14 cellular contexts compared by ENCODE assay signal in genomic region chr7:114988755-114989154, GRCh38.
DNase-seq lines count a peak whose midpoint lies in the region; ATAC-seq and TF ChIP-seq lines count a peak whose summit lies in the region.
"Had no signal": no experiment of that assay in that cellular context is flagged by ENCODE, and none has a peak within 500 bp of the region (broad histone marks: within the 10 kb centered on the region; RNA-seq: fewer than 3 reads in every experiment).

No MANE protein-coding gene starts in this region.

- CTCF ChIA-PET in PC-9 (lab: Charles Lee) = no interaction called here
- CTCF ChIA-PET in GM10248 (lab: Yijun Ruan, JAX) = interaction anchor here (1.5 to 2.9 kb wide), 3 partner anchors 8 to 14 kb away, joined by 5 to 15 read pairs (median 6); no protein-coding TSS in a partner anchor

- 41 to 49% (median 47%) methylated on average over 2 of the region's 2 CpGs for WGBS in ovary, 3 donors

- DNase-seq in Caki2 (ENCODE audit: low read depth) = peak; percentile 16
- peak in 1 of 2 experiments; percentile 61 for DNase-seq in PC-9
- DNase-seq in fibroblast of pulmonary artery (ENCODE audit: low read depth) = peak; percentile 69
- peak; percentile 21 to 50 (median 36) for DNase-seq in ovary
- no peak for DNase-seq in HuH-7 (ENCODE audit: low spot score)
- DNase-seq in GM10248 (ENCODE audit: extremely low spot score) = no peak
- DNase-seq in effector memory CD4-positive, alpha-beta T cell = no peak
- DNase-seq: CD8-positive, alpha-beta memory T cell; esophagus squamous epithelium; naive B cell; NCI-H1105; stimulated activated CD4-positive, alpha-beta T cell treated with anti-CD3 and anti-CD28 coated beads, Interleukin-4, amount 100 ng/mL, for 4 hours had no signal

- H3K9me3 ChIP-seq in PC-9 (ENCODE audit: insufficient read depth, low read depth) (no peaks in the 10 kb centered on the region), ovary (no peaks in the 10 kb centered on the region)
- H3K9me3 ChIP-seq in effector memory CD4-positive, alpha-beta T cell (ENCODE audit: control insufficient read depth, low read length) = no peaks in the 10 kb centered on the region
- H3K9me3 ChIP-seq: esophagus squamous epithelium, tibial artery had no signal

- no peak for TF ChIP-seq EP300 in ovary (IDR thresholded peaks at IDR 0.05)

- H3K36me3 ChIP-seq in PC-9 (ENCODE audit: low read depth) (peaks cover 8% of the 10 kb centered on the region; the same call in 1 of the 2 replicates), ovary (no peaks in the 10 kb centered on the region)
- peaks cover 5% of the 10 kb centered on the region for H3K36me3 ChIP-seq in effector memory CD4-positive, alpha-beta T cell (ENCODE audit: control insufficient read depth, insufficient read depth, low read length)
- H3K36me3 ChIP-seq: esophagus squamous epithelium, tibial artery had no signal

- no peaks in the 10 kb centered on the region for H4K20me1 ChIP-seq in PC-9 (ENCODE audit: insufficient read depth)

- no peak for TF ChIP-seq POLR2A in ovary (IDR thresholded peaks at IDR 0.05)

- H3K27me3 ChIP-seq in PC-9 (ENCODE audit: insufficient read depth, low read depth) (no peaks in the 10 kb centered on the region), ovary (no peaks in the 10 kb centered on the region)
- no peaks in the 10 kb centered on the region for H3K27me3 ChIP-seq in effector memory CD4-positive, alpha-beta T cell (replicated peaks; ENCODE audit: control insufficient read depth, insufficient read depth, low read length, poor library complexity, severe bottlenecking)
- H3K27me3 ChIP-seq: esophagus squamous epithelium, tibial artery had no signal

- no peaks in the 10 kb centered on the region for H3K79me2 ChIP-seq in PC-9 (ENCODE audit: low read depth)

- in situ Hi-C loops in Caki2 (cut with HindIII; ENCODE audit: low pct_unique_long_range_greater_than_20kb, low sequenced_read_pairs) = no loop called here

- no peak overlapping the region for H3K4me3 ChIP-seq in PC-9
- H3K4me3 ChIP-seq in fibroblast of pulmonary artery (replicated peaks; ENCODE audit: low read depth, low read length) = no peak overlapping the region
- no peak overlapping the region for H3K4me3 ChIP-seq in ovary
- H3K4me3 ChIP-seq in effector memory CD4-positive, alpha-beta T cell (ENCODE audit: insufficient read depth, low read depth, low read length, poor library complexity, severe bottlenecking) = no peak overlapping the region
- H3K4me3 ChIP-seq: esophagus squamous epithelium, tibial artery had no signal

- ATAC-seq in HG03159 (IDR thresholded peaks at IDR 0.05; ENCODE audit: unreplicated experiment) = no peak

- peaks cover 16% of the 10 kb centered on the region for H3K4me1 ChIP-seq in PC-9 (replicated peaks; ENCODE audit: insufficient read depth)
- H3K4me1 ChIP-seq in ovary (ENCODE audit: insufficient read depth) = no peaks in the 10 kb centered on the region
- H3K4me1 ChIP-seq in effector memory CD4-positive, alpha-beta T cell (ENCODE audit: control insufficient read depth, insufficient read depth, low read length, poor library complexity, severe bottlenecking) = no peaks in the 10 kb centered on the region

- H2AFZ ChIP-seq in PC-9 = no peak overlapping the region

- peaks cover 12% of the 10 kb centered on the region; the same call in 1 of the 2 replicates for H3F3A ChIP-seq in PC-9 (ENCODE audit: insufficient read depth, low read depth)

- POLR2A ChIA-PET in PC-9 (lab: Charles Lee; ENCODE audit: unreplicated experiment) (interaction anchor here (0.6 to 0.7 kb wide), 2 partner anchors 14 to 34 kb away, joined by 3 read pairs; no protein-coding TSS in a partner anchor), GM10248 (lab: Yijun Ruan, JAX) (no interaction called here)

- H3K27ac ChIP-seq in PC-9 (peak overlapping the region; percentile 40), ovary (no peak overlapping the region)
- H3K27ac ChIP-seq in effector memory CD4-positive, alpha-beta T cell (ENCODE audit: insufficient read depth, low read length, poor library complexity, severe bottlenecking) = no peak overlapping the region
- H3K27ac ChIP-seq: tibial artery had no signal

- no TSS peak for BruUV-seq in PC-9 (replicated peaks; lab: Mats Ljungman, UMichigan)

- H3K4me2 ChIP-seq in PC-9 = peak overlapping the region; percentile 8; the same call in 1 of the 2 replicates

- H3K9me2 ChIP-seq in PC-9 (ENCODE audit: insufficient read depth) = no peaks in the 10 kb centered on the region

- TF ChIP-seq CTCF in PC-9 (conservative IDR thresholded peaks at IDR 0.05) (no peak), fibroblast of pulmonary artery (IDR thresholded peaks at IDR 0.05; ENCODE audit: low read length, missing control alignments) (no peak), ovary (IDR thresholded peaks at IDR 0.05) (no peak), GM10248 (IDR thresholded peaks at IDR 0.05; ENCODE audit: control extremely low read depth, extremely low read depth, low read depth, missing control alignments) (no peak)

- intact Hi-C loops in PC-9 (cut with micrococcal nuclease; ENCODE audit: unreplicated experiment) (loop anchor here (5.0 to 10.0 kb wide), 6 partner anchors 49 to 904 kb away; partner anchors contain the start of gene MDFIC), ovary (cut with DNase I) (no loop called here)

Comparison
In these comparisons a context has a peak if more than half of its experiments do, and no peak if none do; other contexts are left out.
1. DNase-seq: peak in Caki2 (single experiment), fibroblast of pulmonary artery (single experiment) and ovary (5 of 5); none in HuH-7 (single experiment), GM10248 (single experiment) and effector memory CD4-positive, alpha-beta T cell (0 of 3).